ENCODE assay signal across 2 cellular contexts in the genomic region with DNA sequence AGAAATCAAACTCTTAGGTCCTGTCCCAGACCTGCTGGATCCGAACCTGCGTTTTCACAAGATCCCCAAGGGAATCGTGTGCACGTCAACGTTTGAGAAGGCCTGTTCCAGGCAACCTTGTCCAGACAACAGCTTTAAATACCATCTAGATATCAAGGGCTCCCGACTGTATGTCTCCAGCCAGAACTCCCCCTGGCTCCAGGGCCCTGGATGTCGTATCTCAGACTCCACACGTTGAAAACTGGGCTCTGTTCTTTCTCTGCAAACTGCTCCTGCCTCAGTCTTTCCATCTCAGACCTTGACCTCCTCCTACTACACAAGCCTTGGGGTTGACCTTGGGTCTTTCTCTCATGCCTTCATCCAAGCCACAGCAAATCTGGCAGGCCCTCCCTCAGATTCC.
TF ChIP-seq lines count a peak whose summit lies in the region.

No MANE protein-coding gene starts in this region.

TF ChIP-seq in liver, 16 proteins besides CTCF, POLR2A, EP300 and RAD21:
- TF ChIP-seq NR2F2 (IDR thresholded peaks at IDR 0.05) (peak; percentile 97), SP1 (IDR thresholded peaks at IDR 0.05) (peak; percentile 38)
- TF ChIP-seq, protein P1, sequence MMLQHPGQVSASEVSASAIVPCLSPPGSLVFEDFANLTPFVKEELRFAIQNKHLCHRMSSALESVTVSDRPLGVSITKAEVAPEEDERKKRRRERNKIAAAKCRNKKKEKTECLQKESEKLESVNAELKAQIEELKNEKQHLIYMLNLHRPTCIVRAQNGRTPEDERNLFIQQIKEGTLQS (IDR thresholded peaks at IDR 0.05) = no peak
TF ChIP-seq in liver: peak in this region for 2.

TF ChIP-seq in HepG2, 621 proteins besides CTCF, POLR2A, EP300 and RAD21:
- TF ChIP-seq, protein P2, sequence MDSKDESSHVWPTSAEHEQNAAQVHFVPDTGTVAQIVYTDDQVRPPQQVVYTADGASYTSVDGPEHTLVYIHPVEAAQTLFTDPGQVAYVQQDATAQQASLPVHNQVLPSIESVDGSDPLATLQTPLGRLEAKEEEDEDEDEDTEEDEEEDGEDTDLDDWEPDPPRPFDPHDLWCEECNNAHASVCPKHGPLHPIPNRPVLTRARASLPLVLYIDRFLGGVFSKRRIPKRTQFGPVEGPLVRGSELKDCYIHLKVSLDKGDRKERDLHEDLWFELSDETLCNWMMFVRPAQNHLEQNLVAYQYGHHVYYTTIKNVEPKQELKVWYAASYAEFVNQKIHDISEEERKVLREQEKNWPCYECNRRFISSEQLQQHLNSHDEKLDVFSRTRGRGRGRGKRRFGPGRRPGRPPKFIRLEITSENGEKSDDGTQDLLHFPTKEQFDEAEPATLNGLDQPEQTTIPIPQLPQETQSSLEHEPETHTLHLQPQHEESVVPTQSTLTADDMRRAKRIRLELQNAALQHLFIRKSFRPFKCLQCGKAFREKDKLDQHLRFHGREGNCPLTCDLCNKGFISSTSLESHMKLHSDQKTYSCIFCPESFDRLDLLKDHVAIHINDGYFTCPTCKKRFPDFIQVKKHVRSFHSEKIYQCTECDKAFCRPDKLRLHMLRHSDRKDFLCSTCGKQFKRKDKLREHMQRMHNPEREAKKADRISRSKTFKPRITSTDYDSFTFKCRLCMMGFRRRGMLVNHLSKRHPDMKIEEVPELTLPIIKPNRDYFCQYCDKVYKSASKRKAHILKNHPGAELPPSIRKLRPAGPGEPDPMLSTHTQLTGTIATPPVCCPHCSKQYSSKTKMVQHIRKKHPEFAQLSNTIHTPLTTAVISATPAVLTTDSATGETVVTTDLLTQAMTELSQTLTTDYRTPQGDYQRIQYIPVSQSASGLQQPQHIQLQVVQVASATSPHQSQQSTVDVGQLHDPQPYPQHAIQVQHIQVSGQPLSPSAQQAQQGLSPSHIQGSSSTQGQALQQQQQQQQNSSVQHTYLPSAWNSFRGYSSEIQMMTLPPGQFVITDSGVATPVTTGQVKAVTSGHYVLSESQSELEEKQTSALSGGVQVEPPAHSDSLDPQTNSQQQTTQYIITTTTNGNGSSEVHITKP (CRISPR knock-in tag; IDR thresholded peaks at IDR 0.05; ENCODE audit: low read depth) = no peak
- TF ChIP-seq ONECUT2 (CRISPR knock-in tag; IDR thresholded peaks at IDR 0.05) = no peak
- TF ChIP-seq FOXP1 (IDR thresholded peaks at IDR 0.05) = no peak
- TF ChIP-seq FOXP1 (CRISPR knock-in tag; IDR thresholded peaks at IDR 0.05) = no peak
- no peak for TF ChIP-seq RFX5 (IDR thresholded peaks at IDR 0.05; ENCODE audit: low read depth, low read length)
- no peak for TF ChIP-seq ZNF747 (CRISPR knock-in tag; IDR thresholded peaks at IDR 0.05; ENCODE audit: borderline replicate concordance)
- no peak for TF ChIP-seq ZNF841 (CRISPR knock-in tag; IDR thresholded peaks at IDR 0.05; ENCODE audit: borderline replicate concordance)
- TF ChIP-seq, protein P3, sequence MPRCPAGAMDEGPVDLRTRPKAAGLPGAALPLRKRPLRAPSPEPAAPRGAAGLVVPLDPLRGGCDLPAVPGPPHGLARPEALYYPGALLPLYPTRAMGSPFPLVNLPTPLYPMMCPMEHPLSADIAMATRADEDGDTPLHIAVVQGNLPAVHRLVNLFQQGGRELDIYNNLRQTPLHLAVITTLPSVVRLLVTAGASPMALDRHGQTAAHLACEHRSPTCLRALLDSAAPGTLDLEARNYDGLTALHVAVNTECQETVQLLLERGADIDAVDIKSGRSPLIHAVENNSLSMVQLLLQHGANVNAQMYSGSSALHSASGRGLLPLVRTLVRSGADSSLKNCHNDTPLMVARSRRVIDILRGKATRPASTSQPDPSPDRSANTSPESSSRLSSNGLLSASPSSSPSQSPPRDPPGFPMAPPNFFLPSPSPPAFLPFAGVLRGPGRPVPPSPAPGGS (CRISPR knock-in tag; IDR thresholded peaks at IDR 0.05) = no peak
- TF ChIP-seq, protein P1 (CRISPR knock-in tag; IDR thresholded peaks at IDR 0.05) = no peak
TF ChIP-seq in HepG2: peak in this region for 0.
